22 cellular contexts compared by ENCODE assay signal in the genomic region with DNA sequence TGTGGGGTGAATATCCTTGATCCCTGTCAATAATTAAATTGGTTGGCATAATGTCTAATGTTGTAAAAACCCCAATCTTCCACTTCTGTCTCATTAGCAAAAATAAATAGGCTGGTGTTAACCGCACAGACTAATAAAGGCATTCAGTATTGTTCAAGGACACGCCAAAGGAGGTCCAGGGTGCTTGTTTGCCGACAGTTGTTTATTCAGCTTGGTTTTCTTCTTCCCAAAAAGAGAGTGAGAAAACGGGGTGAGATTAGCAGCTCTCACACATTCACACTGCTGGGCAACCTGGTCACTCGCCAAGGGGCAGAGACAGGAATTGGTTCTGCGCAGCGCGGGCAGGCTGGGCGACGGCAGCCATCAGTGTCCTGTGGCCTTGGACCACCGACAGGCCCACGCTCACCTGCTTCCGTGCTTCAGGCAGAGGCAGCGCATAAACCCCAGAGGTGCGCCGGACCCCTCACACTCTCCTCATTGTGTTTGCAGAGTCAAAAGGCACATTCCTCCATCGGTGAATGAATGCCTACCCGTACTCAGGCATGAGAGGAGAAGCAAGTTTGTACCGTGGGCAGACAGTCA. TPM values are rescaled to one million over a fixed set of nuclear protein-coding genes. Genes with fewer than 3 reads are reported as not detected.
DNase-seq lines count a peak whose midpoint lies in the region; ATAC-seq lines count a peak whose summit lies in the region.
"Had no signal": no experiment of that assay in that cellular context is flagged by ENCODE, and none has a peak within 500 bp of the region (broad histone marks: within the 10 kb centered on the region; RNA-seq: fewer than 3 reads in every experiment).

No MANE protein-coding gene starts in this region.

- H3K4me3 Mint-ChIP-seq in activated CD8-positive, alpha-beta memory T cell treated with anti-CD3 and anti-CD28 coated beads, Interleukin-2, amount 10 ng/mL, durations not matched to agents 7 days and 5 days: no peak overlapping the region
- H3K4me3 Mint-ChIP-seq: activated CD4-positive, alpha-beta T cell treated with anti-CD3 and anti-CD28 coated beads, Interleukin-2, amount 10 ng/mL, durations not matched to agents 24 days and 14 days; B cell; neural progenitor cell had no signal

- H3K4me1 Mint-ChIP-seq in activated CD8-positive, alpha-beta memory T cell treated with anti-CD3 and anti-CD28 coated beads, Interleukin-2, amount 10 ng/mL, durations not matched to agents 7 days and 5 days: peaks cover 54% of the 10 kb centered on the region
- H3K4me1 Mint-ChIP-seq: neural progenitor cell had no signal

- peaks cover 8% of the 10 kb centered on the region for H3K36me3 Mint-ChIP-seq in activated CD8-positive, alpha-beta memory T cell treated with anti-CD3 and anti-CD28 coated beads, Interleukin-2, amount 10 ng/mL, durations not matched to agents 7 days and 5 days
- H3K36me3 Mint-ChIP-seq: neural progenitor cell had no signal

- H3K27ac Mint-ChIP-seq in activated CD8-positive, alpha-beta memory T cell treated with anti-CD3 and anti-CD28 coated beads, Interleukin-2, amount 10 ng/mL, durations not matched to agents 7 days and 5 days: no peak overlapping the region
- H3K27ac Mint-ChIP-seq: activated CD4-positive, alpha-beta T cell treated with anti-CD3 and anti-CD28 coated beads, Interleukin-2, amount 10 ng/mL, durations not matched to agents 24 days and 14 days; B cell; neural progenitor cell had no signal

- CTCF ChIA-PET in activated CD8-positive, alpha-beta memory T cell treated with anti-CD3 and anti-CD28 coated beads, Interleukin-2, amount 10 ng/mL, durations not matched to agents 7 days and 5 days (lab: Charles Lee): interaction anchor here (1.2 to 1.8 kb wide), 3 partner anchors 20 to 31 kb away, joined by 3 to 6 read pairs (median 3); partner anchors contain the start of gene NOM1

- H3K27me3 Mint-ChIP-seq in activated CD8-positive, alpha-beta memory T cell treated with anti-CD3 and anti-CD28 coated beads, Interleukin-2, amount 10 ng/mL, durations not matched to agents 7 days and 5 days: peaks cover 19% of the 10 kb centered on the region

- DNase-seq in activated CD8-positive, alpha-beta memory T cell treated with anti-CD3 and anti-CD28 coated beads, Interleukin-2, amount 10 ng/mL, durations not matched to agents 7 days and 5 days: peak; percentile 37
- DNase-seq in activated CD8-positive, alpha-beta memory T cell treated with anti-CD3 and anti-CD28 coated beads for 24 hours: no peak
- peak; percentile 73 for DNase-seq in renal cortical epithelial cell (ENCODE audit: low read depth)
- DNase-seq in T-helper 9 cell: no peak
- no peak for DNase-seq in NCI-H187 treated with DMSO at 0.1 percent for 48 hours (lab: John Stamatoyannopoulos, UW)
- DNase-seq in effector CD8-positive, alpha-beta T cell (lab: John Stamatoyannopoulos, UW): no peak
- DNase-seq: activated CD4-positive, alpha-beta T cell treated with anti-CD3 and anti-CD28 coated beads, Interleukin-2, amount 10 ng/mL, durations not matched to agents 24 days and 14 days; activated CD8-positive, alpha-beta memory T cell treated with anti-CD3 and anti-CD28 coated beads, Interleukin-2, amount 50 U/mL, for 4 hours; activated gamma-delta T cell treated with Interleukin-2 at 50 U/mL for 16 hours; amygdala; caudate nucleus; DMS79 treated with DMSO at 0.1 percent for 48 hours; KBM-7; NCI-H1694 treated with DMSO at 0.1 percent for 48 hours; NCI-H82; PC-9; retina; SHP77 treated with DMSO at 0.1 percent for 48 hours had no signal

- no peaks in the 10 kb centered on the region for H3K9me3 Mint-ChIP-seq in activated CD8-positive, alpha-beta memory T cell treated with anti-CD3 and anti-CD28 coated beads, Interleukin-2, amount 10 ng/mL, durations not matched to agents 7 days and 5 days (ENCODE audit: low read depth)

- no peak for ATAC-seq in activated CD8-positive, alpha-beta memory T cell treated with anti-CD3 and anti-CD28 coated beads, Interleukin-2, amount 10 ng/mL, durations not matched to agents 7 days and 5 days
- peak; percentile 26 for ATAC-seq in GM21619 (IDR thresholded peaks at IDR 0.05; ENCODE audit: unreplicated experiment)
- ATAC-seq in HG03457 (IDR thresholded peaks at IDR 0.05; ENCODE audit: unreplicated experiment): peak; percentile 27

RNA-seq across cellular contexts. Expression of gene LMBR1, which starts 26.2 kb away (rescaled TPM):
- total RNA-seq in activated CD8-positive, alpha-beta memory T cell treated with anti-CD3 and anti-CD28 coated beads, Interleukin-2, amount 10 ng/mL, durations not matched to agents 7 days and 5 days: 10 to 100 TPM; 64.0 to 69.8 TPM
- 65.2 and 66.5 TPM in 2 replicates for total RNA-seq in renal cortical epithelial cell

RNA-seq across cellular contexts. Expression of gene NOM1, which starts 30.3 kb away (rescaled TPM):
- 10 to 100 TPM; 31.9 to 35.0 TPM for total RNA-seq in activated CD8-positive, alpha-beta memory T cell treated with anti-CD3 and anti-CD28 coated beads, Interleukin-2, amount 10 ng/mL, durations not matched to agents 7 days and 5 days
- total RNA-seq in renal cortical epithelial cell: 12.9 and 20.1 TPM in 2 replicates

Comparison
In these comparisons a context has a peak if more than half of its experiments do, and no peak if none do; other contexts are left out.
1. DNase-seq: peak in activated CD8-positive, alpha-beta memory T cell treated with anti-CD3 and anti-CD28 coated beads, Interleukin-2, amount 10 ng/mL, durations not matched to agents 7 days and 5 days (single experiment) and renal cortical epithelial cell (single experiment); none in activated CD8-positive, alpha-beta memory T cell treated with anti-CD3 and anti-CD28 coated beads for 24 hours (single experiment), T-helper 9 cell (single experiment), NCI-H187 treated with DMSO at 0.1 percent for 48 hours (single experiment) and effector CD8-positive, alpha-beta T cell (single experiment).